Comparison of ENCODE assay signal across 1 cellular context in genomic region chr6:28922841-28923317, GRCh38.
TF ChIP-seq lines count a peak whose summit lies in the region.

No MANE protein-coding gene starts in this region.

TF ChIP-seq in WTC11, 78 proteins besides CTCF, POLR2A, EP300 and RAD21 (continued from another document):
- TF ChIP-seq E2F5 (CRISPR knock-in tag; IDR thresholded peaks at IDR 0.05): no peak
